In genomic region chr18:6614952-6615351, GRCh38 we compare ENCODE assay signal across 26 cellular contexts.
"Had no signal": no experiment of that assay in that cellular context is flagged by ENCODE, and none has a peak within 500 bp of the region (broad histone marks: within the 10 kb centered on the region; RNA-seq: fewer than 3 reads in every experiment).

No MANE protein-coding gene starts in this region.

- H3K27ac Mint-ChIP-seq: activated CD4-positive, alpha-beta memory T cell treated with anti-CD3 and anti-CD28 coated beads for 36 hours; activated CD4-positive, alpha-beta T cell treated with anti-CD3 and anti-CD28 coated beads, Interleukin-2, amount 10 ng/mL, durations not matched to agents 24 days and 14 days; activated naive CD4-positive, alpha-beta T cell treated with anti-CD3 and anti-CD28 coated beads, Interleukin-2, amount 50 U/mL, for 72 hours; activated T-helper 17 cell treated with anti-CD3 and anti-CD28 coated beads, Interleukin-2, amount 50 U/mL, for 72 hours; effector memory CD8-positive, alpha-beta T cell; nephron; progenitor cell of endocrine pancreas; T-helper 17 cell had no signal

- ATAC-seq: activated naive CD4-positive, alpha-beta T cell treated with anti-CD3 and anti-CD28 coated beads, Interleukin-2, amount 50 U/mL, for 72 hours; activated T-cell treated with anti-CD3 and anti-CD28 coated beads, Interleukin-2, amount 50 U/mL, for 4 hours; activated T-helper 17 cell treated with anti-CD3 and anti-CD28 coated beads, Interleukin-2, amount 50 U/mL, for 72 hours; effector memory CD8-positive, alpha-beta T cell; esophagus mucosa; heart right ventricle; right lobe of liver; stimulated activated naive CD8-positive, alpha-beta T cell treated with anti-CD3 and anti-CD28 coated beads, Interleukin-15, Interleukin-2, amounts not matched to agents 100 U/mL and 50 U/mL, for 24 hours; T-helper 17 cell had no signal

- H3K27me3 ChIP-seq: cardiac muscle cell, colonic mucosa, heart right ventricle, right lobe of liver, testis, transverse colon had no signal

- H3K27me3 Mint-ChIP-seq: activated CD4-positive, alpha-beta memory T cell treated with anti-CD3 and anti-CD28 coated beads for 36 hours; activated CD4-positive, alpha-beta T cell treated with anti-CD3 and anti-CD28 coated beads, Interleukin-2, amount 10 ng/mL, durations not matched to agents 24 days and 14 days; effector memory CD8-positive, alpha-beta T cell; T-helper 17 cell had no signal

- FAIRE-seq: endothelial cell of umbilical vein, urothelium cell line had no signal

- H3K27ac ChIP-seq: cardiac muscle cell, colonic mucosa, heart right ventricle, left ventricle myocardium inferior, right lobe of liver, testis, transverse colon had no signal

- H3K36me3 Mint-ChIP-seq: activated CD4-positive, alpha-beta memory T cell treated with anti-CD3 and anti-CD28 coated beads for 36 hours had no signal

- H3K4me1 Mint-ChIP-seq: activated CD4-positive, alpha-beta T cell treated with anti-CD3 and anti-CD28 coated beads, Interleukin-2, amount 10 ng/mL, durations not matched to agents 24 days and 14 days; activated T-helper 17 cell treated with anti-CD3 and anti-CD28 coated beads, Interleukin-2, amount 50 U/mL, for 72 hours; T-helper 17 cell had no signal

- DNase-seq: activated CD4-positive, alpha-beta memory T cell treated with anti-CD3 and anti-CD28 coated beads for 36 hours; activated CD4-positive, alpha-beta T cell treated with anti-CD3 and anti-CD28 coated beads, Interleukin-2, amount 10 ng/mL, durations not matched to agents 24 days and 14 days; activated CD4-positive, CD25-positive, alpha-beta regulatory T cell treated with anti-CD3 and anti-CD28 coated beads, Interleukin-2, amount 50 U/mL, for 72 hours; activated CD8-positive, alpha-beta memory T cell treated with anti-CD3 and anti-CD28 coated beads, Interleukin-2, amount 50 U/mL, for 4 hours; activated T-cell treated with anti-CD3 and anti-CD28 coated beads, Interleukin-2, amount 50 U/mL, for 4 hours; anterior cingulate cortex; cerebellar nuclear complex; colonic mucosa; effector memory CD8-positive, alpha-beta T cell; heart right ventricle; left ventricle myocardium inferior; right lobe of liver; stimulated activated CD4-positive, alpha-beta T cell treated with anti-CD3 and anti-CD28 coated beads, Interleukin-4, amount 100 ng/mL, for 1 hour; stimulated activated naive CD8-positive, alpha-beta T cell treated with anti-CD3 and anti-CD28 coated beads, Interleukin-15, Interleukin-2, amounts not matched to agents 100 U/mL and 50 U/mL, for 24 hours; T-helper 17 cell; testis; transverse colon had no signal

- H3K36me3 ChIP-seq: cardiac muscle cell, colonic mucosa, heart right ventricle, left ventricle myocardium inferior, right lobe of liver, transverse colon had no signal

- H3K4me3 Mint-ChIP-seq: activated CD4-positive, alpha-beta memory T cell treated with anti-CD3 and anti-CD28 coated beads for 36 hours; activated CD4-positive, alpha-beta T cell treated with anti-CD3 and anti-CD28 coated beads, Interleukin-2, amount 10 ng/mL, durations not matched to agents 24 days and 14 days; activated T-cell treated with anti-CD3 and anti-CD28 coated beads, Interleukin-2, amount 50 U/mL, for 4 hours; activated T-helper 17 cell treated with anti-CD3 and anti-CD28 coated beads, Interleukin-2, amount 50 U/mL, for 72 hours; effector memory CD8-positive, alpha-beta T cell; nephron; T-helper 17 cell had no signal

- H3K4me3 ChIP-seq: cardiac muscle cell, colonic mucosa, heart right ventricle, left ventricle myocardium inferior, lung, right lobe of liver, testis, transverse colon had no signal
